ENCODE assay signal across 8 cellular contexts in genomic region chr11:73236879-73237278, GRCh38. TPM values are rescaled to one million over a fixed set of nuclear protein-coding genes. Genes with fewer than 3 reads are reported as not detected.
DNase-seq lines count a peak whose midpoint lies in the region; ATAC-seq and TF ChIP-seq lines count a peak whose summit lies in the region.

No MANE protein-coding gene starts in this region.

- H3K4me1 ChIP-seq in prostate gland (replicated peaks) = no peaks in the 10 kb centered on the region

- H3K27ac ChIP-seq in prostate gland = peak overlapping the region in 1 of 2 donors; percentile 5

- in situ Hi-C loops in T47D (cut with HindIII; ENCODE audit: low pct_unique_long_range_greater_than_20kb, low sequenced_read_pairs) = no loop called here

- no peaks in the 10 kb centered on the region for H3K27me3 ChIP-seq in prostate gland (replicated peaks; ENCODE audit: insufficient read depth)

- H3K9me3 ChIP-seq in prostate gland = no peaks in the 10 kb centered on the region

- H3K36me3 Mint-ChIP-seq in activated T-cell treated with anti-CD3 and anti-CD28 coated beads, Interleukin-2, amount 50 U/mL, for 72 hours (ENCODE audit: insufficient read depth in 2 of 2) = no peaks in the 10 kb centered on the region

- no peaks in the 10 kb centered on the region for H3K4me1 Mint-ChIP-seq in activated T-cell treated with anti-CD3 and anti-CD28 coated beads, Interleukin-2, amount 50 U/mL, for 72 hours (ENCODE audit: low read depth)

- 62% methylated on average over 5 of the region's 5 CpGs for WGBS in prostate gland

- no peak overlapping the region for H3K4me3 Mint-ChIP-seq in activated T-cell treated with anti-CD3 and anti-CD28 coated beads, Interleukin-2, amount 50 U/mL, for 72 hours

- intact Hi-C loops in prostate gland (cut with DNase I) = no loop called here

- H3K36me3 ChIP-seq in prostate gland = no peaks in the 10 kb centered on the region

- ATAC-seq in activated T-cell treated with anti-CD3 and anti-CD28 coated beads, Interleukin-2, amount 50 U/mL, for 72 hours (replicated peaks in 1 of 2) = peak; percentile 41 to 64
- ATAC-seq in left lobe of liver (peak; percentile 73), GM21390 (IDR thresholded peaks at IDR 0.05; ENCODE audit: unreplicated experiment) (no peak), GM21381 (IDR thresholded peaks at IDR 0.05; ENCODE audit: unreplicated experiment) (no peak)

- TF ChIP-seq CTCF in prostate gland (IDR thresholded peaks at IDR 0.05) = peak in 2 of 4 experiments; percentile 37 to 63

- DNase-seq in activated T-cell treated with anti-CD3 and anti-CD28 coated beads, Interleukin-2, amount 50 U/mL, for 72 hours = peak; percentile 33 to 50
- DNase-seq in activated T-cell treated with anti-CD3 and anti-CD28 coated beads for 4 hours (no peak), NCI-H345 treated with DMSO at 0.1 percent for 48 hours (lab: John Stamatoyannopoulos, UW; ENCODE audit: unreplicated experiment) (peak; percentile 17), T47D (ENCODE audit: low read depth in 1 of 2, low spot score in 1 of 2) (peak; percentile 84 to 90), left lobe of liver (ENCODE audit: low spot score) (no peak), prostate gland (ENCODE audit: low spot score) (no peak)

- no peak overlapping the region for H3K27ac Mint-ChIP-seq in activated T-cell treated with anti-CD3 and anti-CD28 coated beads, Interleukin-2, amount 50 U/mL, for 72 hours

- no peak overlapping the region for H3K4me3 ChIP-seq in prostate gland

- H3K9me3 Mint-ChIP-seq in activated T-cell treated with anti-CD3 and anti-CD28 coated beads, Interleukin-2, amount 50 U/mL, for 72 hours = no peaks in the 10 kb centered on the region

- no peaks in the 10 kb centered on the region for H3K27me3 Mint-ChIP-seq in activated T-cell treated with anti-CD3 and anti-CD28 coated beads, Interleukin-2, amount 50 U/mL, for 72 hours (ENCODE audit: low read depth)

- no peak for TF ChIP-seq POLR2A in prostate gland (IDR thresholded peaks at IDR 0.05)

RNA-seq across cellular contexts. Expression of gene P2RY2, which starts 18.8 kb away (rescaled TPM):
- not detected for total RNA-seq in activated T-cell treated with anti-CD3 and anti-CD28 coated beads, Interleukin-2, amount 50 U/mL, for 72 hours
- total RNA-seq in left lobe of liver = 6.0 TPM
- total RNA-seq in prostate gland = 1 to 10 TPM; 2.7 to 3.5 TPM

RNA-seq across cellular contexts. Expression of gene P2RY6, which starts 35.3 kb away (rescaled TPM):
- not detected for total RNA-seq in activated T-cell treated with anti-CD3 and anti-CD28 coated beads, Interleukin-2, amount 50 U/mL, for 72 hours
- total RNA-seq in left lobe of liver = 0.25 TPM
- 1 to 10 TPM in 1 of 2 donors, under 1 TPM in 1; 0.64 to 3.5 TPM for total RNA-seq in prostate gland

Comparison
In these comparisons a context has a peak if more than half of its experiments do, and no peak if none do; other contexts are left out.
1. DNase-seq: peak in activated T-cell treated with anti-CD3 and anti-CD28 coated beads, Interleukin-2, amount 50 U/mL, for 72 hours (2 of 2), NCI-H345 treated with DMSO at 0.1 percent for 48 hours (single experiment) and T47D (2 of 2); none in activated T-cell treated with anti-CD3 and anti-CD28 coated beads for 4 hours (single experiment), left lobe of liver (single experiment) and prostate gland (single experiment).
2. ATAC-seq: peak in activated T-cell treated with anti-CD3 and anti-CD28 coated beads, Interleukin-2, amount 50 U/mL, for 72 hours (2 of 2) and left lobe of liver (single experiment); none in GM21390 (single experiment) and GM21381 (single experiment).